In the genomic region with DNA sequence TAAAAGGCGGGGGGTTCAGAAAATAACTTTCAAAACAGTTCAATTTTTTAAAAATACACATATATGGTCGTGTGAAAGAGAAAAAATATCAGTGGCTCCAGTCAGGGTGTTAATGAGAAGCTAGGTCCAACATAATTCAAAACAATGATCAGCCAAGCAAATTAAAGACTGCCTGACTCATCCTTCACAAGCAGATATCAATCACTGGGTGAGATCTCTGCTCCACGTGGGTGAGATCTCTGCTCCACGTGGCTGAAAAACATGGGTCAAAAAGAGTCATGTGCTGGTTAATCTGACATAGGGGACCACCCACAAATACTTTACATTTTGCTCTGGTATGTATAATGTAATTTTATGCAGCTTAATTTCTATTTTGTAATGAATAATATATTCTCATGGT, we compare ENCODE assay signal across 28 cellular contexts.
"Had no signal": no experiment of that assay in that cellular context is flagged by ENCODE, and none has a peak within 500 bp of the region (broad histone marks: within the 10 kb centered on the region; RNA-seq: fewer than 3 reads in every experiment).

No MANE protein-coding gene starts in this region.

- H3K9me3 ChIP-seq: left lung, lower lobe of right lung, mucosa of descending colon, ovary, sigmoid colon, spleen, suprapubic skin, thoracic aorta, tibial artery, upper lobe of right lung had no signal

- H3K36me3 ChIP-seq: left lung, lower lobe of right lung, ovary, sigmoid colon, spleen, suprapubic skin, thoracic aorta, tibial artery, upper lobe of right lung had no signal

- DNase-seq: hypothalamus; islet precursor cell; left colon; left lung; lower lobe of right lung; mammary epithelial cell; mesendoderm; midbrain; mucosa of descending colon; naive thymus-derived CD4-positive, alpha-beta T cell; ovary; retina; right cardiac atrium; sigmoid colon; small intestine; spleen; stimulated activated CD4-positive, alpha-beta T cell treated with anti-CD3 and anti-CD28 coated beads, Interleukin-4, amount 100 ng/mL, for 24 hours; stimulated activated naive CD4-positive, alpha-beta T cell; tibial artery; trophoblast cell; upper lobe of right lung had no signal

- H3K4me1 ChIP-seq: left lung, lower lobe of right lung, sigmoid colon, spleen, suprapubic skin, tibial artery, upper lobe of right lung had no signal

- H3K4me3 ChIP-seq: left lung, lower lobe of right lung, mucosa of descending colon, ovary, sigmoid colon, spleen, suprapubic skin, thoracic aorta, tibial artery, upper lobe of right lung had no signal

- H3K27ac ChIP-seq: left lung, lower lobe of right lung, ovary, sigmoid colon, spleen, suprapubic skin, thoracic aorta, tibial artery, upper lobe of right lung had no signal

- H3K4me1 Mint-ChIP-seq: naive thymus-derived CD4-positive, alpha-beta T cell; stimulated activated effector memory CD8-positive, alpha-beta T cell treated with anti-CD3 and anti-CD28 coated beads, Interleukin-12 subunit alpha, Interleukin-12 subunit beta, amount 100 ng/mL, for 72 hours had no signal

- FAIRE-seq: small intestine, urothelium cell line had no signal

- H3K4me3 Mint-ChIP-seq: naive thymus-derived CD4-positive, alpha-beta T cell; natural killer cell treated with Interleukin-12 subunit alpha and Interleukin-12 subunit beta and Interleukin-15 and Interleukin-18, amount 100 ng/mL, for 72 hours; stimulated activated effector memory CD8-positive, alpha-beta T cell treated with anti-CD3 and anti-CD28 coated beads, Interleukin-12 subunit alpha, Interleukin-12 subunit beta, amount 100 ng/mL, for 72 hours; stimulated activated naive CD8-positive, alpha-beta T cell treated with anti-CD3 and anti-CD28 coated beads, Interleukin-15, Interleukin-2, amounts not matched to agents 100 ng/mL and 50 ng/mL, for 24 hours had no signal

- ATAC-seq: left colon; left lung; lower lobe of right lung; mucosa of descending colon; naive thymus-derived CD4-positive, alpha-beta T cell; natural killer cell treated with Interleukin-12 subunit alpha and Interleukin-12 subunit beta and Interleukin-15 and Interleukin-18, amount 100 ng/mL, for 72 hours; right cardiac atrium; stimulated activated effector memory CD8-positive, alpha-beta T cell treated with anti-CD3 and anti-CD28 coated beads, Interleukin-12 subunit alpha, Interleukin-12 subunit beta, amount 100 ng/mL, for 72 hours; upper lobe of right lung had no signal

- H3K36me3 Mint-ChIP-seq: naive thymus-derived CD4-positive, alpha-beta T cell; natural killer cell treated with Interleukin-12 subunit alpha and Interleukin-12 subunit beta and Interleukin-15 and Interleukin-18, amount 100 ng/mL, for 72 hours; stimulated activated effector memory CD8-positive, alpha-beta T cell treated with anti-CD3 and anti-CD28 coated beads, Interleukin-12 subunit alpha, Interleukin-12 subunit beta, amount 100 ng/mL, for 72 hours had no signal

- H3K9me3 Mint-ChIP-seq: natural killer cell treated with Interleukin-12 subunit alpha and Interleukin-12 subunit beta and Interleukin-15 and Interleukin-18, amount 100 ng/mL, for 72 hours; stimulated activated effector memory CD8-positive, alpha-beta T cell treated with anti-CD3 and anti-CD28 coated beads, Interleukin-12 subunit alpha, Interleukin-12 subunit beta, amount 100 ng/mL, for 72 hours; stimulated activated naive CD8-positive, alpha-beta T cell treated with anti-CD3 and anti-CD28 coated beads, Interleukin-15, Interleukin-2, amounts not matched to agents 100 ng/mL and 50 ng/mL, for 24 hours had no signal

- H3K27ac Mint-ChIP-seq: naive thymus-derived CD4-positive, alpha-beta T cell; natural killer cell treated with Interleukin-12 subunit alpha and Interleukin-12 subunit beta and Interleukin-15 and Interleukin-18, amount 100 ng/mL, for 72 hours; progenitor cell of endocrine pancreas; stimulated activated effector memory CD8-positive, alpha-beta T cell treated with anti-CD3 and anti-CD28 coated beads, Interleukin-12 subunit alpha, Interleukin-12 subunit beta, amount 100 ng/mL, for 72 hours; stimulated activated naive CD8-positive, alpha-beta T cell treated with anti-CD3 and anti-CD28 coated beads, Interleukin-15, Interleukin-2, amounts not matched to agents 100 ng/mL and 50 ng/mL, for 24 hours had no signal

- H3K27me3 ChIP-seq: ovary, sigmoid colon, suprapubic skin, tibial artery, upper lobe of right lung had no signal
